ENCODE assay signal across 12 cellular contexts in the genomic region with DNA sequence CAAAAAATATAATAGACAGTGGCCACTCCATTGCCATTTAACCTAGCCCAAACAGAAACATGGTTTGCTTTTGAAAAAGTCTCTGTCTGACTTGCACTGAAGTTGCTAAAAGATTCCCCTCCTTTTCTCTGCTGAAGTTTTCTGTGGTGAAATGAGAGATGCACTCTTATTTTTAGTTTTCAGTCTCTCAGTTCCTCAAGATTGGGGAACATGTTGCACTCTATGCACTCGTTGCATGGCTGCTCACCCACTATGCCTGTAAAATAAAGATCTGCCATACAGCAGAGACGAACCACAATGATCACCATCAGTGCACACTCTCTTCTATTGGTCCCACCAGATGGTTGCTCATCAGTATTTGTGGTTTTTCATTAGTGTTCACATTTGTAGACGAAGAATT. TPM values are rescaled to one million over a fixed set of nuclear protein-coding genes. Genes with fewer than 3 reads are reported as not detected.
A peak's percentile ranks its signal among the peaks of the same experiment; 100 is the strongest.
DNase-seq lines count a peak whose midpoint lies in the region; ATAC-seq and TF ChIP-seq lines count a peak whose summit lies in the region.
"Had no signal": no experiment of that assay in that cellular context is flagged by ENCODE, and none has a peak within 500 bp of the region (broad histone marks: within the 10 kb centered on the region; RNA-seq: fewer than 3 reads in every experiment).

No MANE protein-coding gene starts in this region.

- H3K36me3 Mint-ChIP-seq in Caco-2 (ENCODE audit: insufficient read depth, unreplicated experiment) = no peaks in the 10 kb centered on the region
- H3K36me3 Mint-ChIP-seq: activated CD4-positive, alpha-beta memory T cell treated with anti-CD3 and anti-CD28 coated beads for 36 hours had no signal

- H3K27ac Mint-ChIP-seq in Caco-2 (ENCODE audit: unreplicated experiment) = no peak overlapping the region
- H3K27ac Mint-ChIP-seq: activated CD4-positive, alpha-beta memory T cell treated with anti-CD3 and anti-CD28 coated beads for 36 hours; endodermal cell had no signal

- POLR2A ChIA-PET in Caco-2 (lab: Charles Lee) = no interaction called here

- no peak overlapping the region for H3K4me3 Mint-ChIP-seq in Caco-2 (ENCODE audit: unreplicated experiment)
- H3K4me3 Mint-ChIP-seq: activated CD4-positive, alpha-beta memory T cell treated with anti-CD3 and anti-CD28 coated beads for 36 hours; endodermal cell had no signal

- ATAC-seq in GM19372 (IDR thresholded peaks at IDR 0.05; ENCODE audit: low read depth, unreplicated experiment) (peak; percentile 92), HG02840 (IDR thresholded peaks at IDR 0.05; ENCODE audit: low FRiP score, unreplicated experiment) (peak; percentile 97), HG03521 (IDR thresholded peaks at IDR 0.05; ENCODE audit: unreplicated experiment) (peak; percentile 95), left cardiac atrium (no peak)

- no peaks in the 10 kb centered on the region for H3K4me1 Mint-ChIP-seq in Caco-2 (ENCODE audit: low read depth, unreplicated experiment)

- TF ChIP-seq CTCF in GM12865 (IDR thresholded peaks at IDR 0.05; ENCODE audit: insufficient read depth, low read depth, low read length, missing control alignments) (no peak), Caco-2 (IDR thresholded peaks at IDR 0.05; ENCODE audit: insufficient read depth in 1 of 2, low read depth in 1 of 2, low read length in 1 of 2, severe bottlenecking in 1 of 2, unreplicated experiment in 1 of 2) (no peak)

- intact Hi-C loops in Caco-2 (cut with micrococcal nuclease; ENCODE audit: unreplicated experiment) = no loop called here
- intact Hi-C loops in left cardiac atrium (cut with DNase I) = no loop called here

- H3K4me3 ChIP-seq in GM12865 (ENCODE audit: low read depth, low read length) = no peak overlapping the region
- no peak overlapping the region for H3K4me3 ChIP-seq in Caco-2 (ENCODE audit: low read depth, low read length)

- DNase-seq in GM12865 (ENCODE audit: low read depth) (peak; percentile 89), Caco-2 (no peak), NCI-H187 (lab: John Stamatoyannopoulos, UW) (no peak), left cardiac atrium (no peak), Ammon's horn (ENCODE audit: low spot score) (no peak)
- DNase-seq: activated CD4-positive, alpha-beta memory T cell treated with anti-CD3 and anti-CD28 coated beads for 36 hours; amniotic stem cell; endodermal cell; NCI-H2227 treated with DMSO at 0.1 percent for 48 hours had no signal

- H3K27me3 Mint-ChIP-seq in Caco-2 (ENCODE audit: insufficient read depth, unreplicated experiment) = no peaks in the 10 kb centered on the region

- no peaks in the 10 kb centered on the region for H3K36me3 ChIP-seq in Caco-2 (ENCODE audit: control insufficient read depth, insufficient read depth, low read length)

- H3K27me3 ChIP-seq in Caco-2 (replicated peaks; ENCODE audit: control insufficient read depth, insufficient read depth, low read length) = no peaks in the 10 kb centered on the region

- BruUV-seq in Caco-2 (replicated peaks; lab: Mats Ljungman, UMichigan) = no TSS peak

- no peaks in the 10 kb centered on the region for H3K4me1 ChIP-seq in Caco-2

- H3K9me3 Mint-ChIP-seq in Caco-2 (ENCODE audit: unreplicated experiment) = no peaks in the 10 kb centered on the region
- H3K9me3 Mint-ChIP-seq: activated CD4-positive, alpha-beta memory T cell treated with anti-CD3 and anti-CD28 coated beads for 36 hours; endodermal cell had no signal

- CTCF ChIA-PET in Caco-2 (lab: Charles Lee) = no interaction called here

- no peaks in the 10 kb centered on the region for H3K9me3 ChIP-seq in Caco-2

RNA-seq across cellular contexts. Expression of gene DAAM1, which starts 13.1 kb away (rescaled TPM):
- total RNA-seq in Caco-2 (2022) (35.3 and 37.3 TPM in 2 replicates), left cardiac atrium (10 to 100 TPM; 87.2 to 97.1 TPM)

Comparison
In these comparisons a context has a peak if more than half of its experiments do, and no peak if none do; other contexts are left out.
1. ATAC-seq: peak in GM19372 (single experiment), HG02840 (single experiment) and HG03521 (single experiment); none in left cardiac atrium (0 of 2).